ENCODE assay signal across 7 cellular contexts in genomic region chr7:131106681-131107342, GRCh38.
DNase-seq lines count a peak whose midpoint lies in the region; ATAC-seq and TF ChIP-seq lines count a peak whose summit lies in the region.

No MANE protein-coding gene starts in this region.

- H3K9me3 Mint-ChIP-seq in natural killer cell treated with Interleukin-12 subunit alpha and Interleukin-12 subunit beta and Interleukin-15 and Interleukin-18, amount 100 ng/mL, for 72 hours, result no peaks in the 10 kb centered on the region

- H3K27ac Mint-ChIP-seq in natural killer cell treated with Interleukin-12 subunit alpha and Interleukin-12 subunit beta and Interleukin-15 and Interleukin-18, amount 100 ng/mL, for 72 hours, result peak overlapping the region; percentile 96 to 98

- H3K9me3 ChIP-seq in esophagus (ENCODE audit: control insufficient read depth in 2 of 2, insufficient read depth in 1 of 2, low read depth in 1 of 2, low read length in 1 of 2), result no peaks in the 10 kb centered on the region
- H3K9me3 ChIP-seq in upper lobe of left lung, result no peaks in the 10 kb centered on the region

- no peaks in the 10 kb centered on the region for H3K27me3 Mint-ChIP-seq in natural killer cell treated with Interleukin-12 subunit alpha and Interleukin-12 subunit beta and Interleukin-15 and Interleukin-18, amount 100 ng/mL, for 72 hours

- H3K36me3 ChIP-seq in esophagus (ENCODE audit: control insufficient read depth in 2 of 2, insufficient read depth in 2 of 2, low read length in 1 of 2) (no peaks in the 10 kb centered on the region), upper lobe of left lung (peaks cover 0 to 31% (median 2%) of the 10 kb centered on the region in 4 donors)

- WGBS in esophagus, 2 donors, result 0% methylated on average over 28 to 32 of the region's 32 CpGs
- WGBS in upper lobe of left lung, 2 donors, result 1% methylated on average over 18 to 32 of the region's 32 CpGs

- TF ChIP-seq POLR2A in upper lobe of left lung (IDR thresholded peaks at IDR 0.05), result no peak

- peak overlapping the region; percentile 99 for H3K4me3 Mint-ChIP-seq in natural killer cell treated with Interleukin-12 subunit alpha and Interleukin-12 subunit beta and Interleukin-15 and Interleukin-18, amount 100 ng/mL, for 72 hours

- peak; percentile 78 for DNase-seq in NCI-H69 (lab: John Stamatoyannopoulos, UW)
- peak; percentile 70 for DNase-seq in activated T-cell treated with anti-CD3 and anti-CD28 coated beads, Interleukin-2, amount 50 U/mL, for 48 hours
- DNase-seq in natural killer cell treated with Interleukin-12 subunit alpha and Interleukin-12 subunit beta and Interleukin-15 and Interleukin-18, amount 100 ng/mL, for 72 hours (ENCODE audit: low spot score), result no peak
- peak; percentile 44 to 89 for DNase-seq in upper lobe of left lung

- H3K4me1 ChIP-seq in esophagus (ENCODE audit: control insufficient read depth in 2 of 2, insufficient read depth in 2 of 2, low read length in 1 of 2) (peaks cover 2 to 5% of the 10 kb centered on the region in 2 donors), upper lobe of left lung (peaks cover 55 to 64% (median 58%) of the 10 kb centered on the region in 4 donors)

- no peaks in the 10 kb centered on the region for H3K27me3 ChIP-seq in esophagus (ENCODE audit: control insufficient read depth in 1 of 2, insufficient read depth in 2 of 2, low read length in 2 of 2)
- H3K27me3 ChIP-seq in upper lobe of left lung, result no peaks in the 10 kb centered on the region

- TF ChIP-seq CTCF in GM12875 (IDR thresholded peaks at IDR 0.05; ENCODE audit: borderline replicate concordance, insufficient read depth, low read depth, low read length) (no peak), upper lobe of left lung (IDR thresholded peaks at IDR 0.05) (peak in 1 of 6 experiments; percentile 10)

- peaks cover 6% of the 10 kb centered on the region for H3K36me3 Mint-ChIP-seq in natural killer cell treated with Interleukin-12 subunit alpha and Interleukin-12 subunit beta and Interleukin-15 and Interleukin-18, amount 100 ng/mL, for 72 hours

- H3K4me1 Mint-ChIP-seq in natural killer cell treated with Interleukin-12 subunit alpha and Interleukin-12 subunit beta and Interleukin-15 and Interleukin-18, amount 100 ng/mL, for 72 hours (ENCODE audit: low read depth in 2 of 2), result peaks cover 71 to 74% of the 10 kb centered on the region in 2 donors

- no peak for TF ChIP-seq EP300 in upper lobe of left lung (IDR thresholded peaks at IDR 0.05)

- H3K27ac ChIP-seq in esophagus (ENCODE audit: low read depth in 2 of 2, low read length in 1 of 2) (peak overlapping the region; percentile 94 to 98), upper lobe of left lung (peak overlapping the region; percentile 95 to 100 (median 100))

- ATAC-seq in natural killer cell treated with Interleukin-12 subunit alpha and Interleukin-12 subunit beta and Interleukin-15 and Interleukin-18, amount 100 ng/mL, for 72 hours, result no peak
- ATAC-seq in upper lobe of left lung (ENCODE audit: low FRiP score in 2 of 2) (peak; percentile 7 to 52), GM21576 (IDR thresholded peaks at IDR 0.05; ENCODE audit: unreplicated experiment) (no peak)

- H3K4me3 ChIP-seq in GM12875 (ENCODE audit: low read depth, low read length) (peak overlapping the region; percentile 83), esophagus (ENCODE audit: low read depth in 1 of 2, low read length in 2 of 2) (peak overlapping the region; percentile 61 to 92), upper lobe of left lung (peak overlapping the region; percentile 67 to 97 (median 94))

Comparison
In these comparisons a context has a peak if more than half of its experiments do, and no peak if none do; other contexts are left out.
1. ATAC-seq: peak in upper lobe of left lung (2 of 2); none in natural killer cell treated with Interleukin-12 subunit alpha and Interleukin-12 subunit beta and Interleukin-15 and Interleukin-18, amount 100 ng/mL, for 72 hours (0 of 2) and GM21576 (single experiment).
2. Peak in every context shown above with its lines, with median percentiles within 50 percentile points of each other: H3K4me3 ChIP-seq.